8 cellular contexts compared by ENCODE assay signal in genomic region chr12:132638541-132639408, GRCh38. TPM values are rescaled to one million over a fixed set of nuclear protein-coding genes. Genes with fewer than 3 reads are reported as not detected.
DNase-seq lines count a peak whose midpoint lies in the region; ATAC-seq and TF ChIP-seq lines count a peak whose summit lies in the region.

No MANE protein-coding gene starts in this region.

- no peaks in the 10 kb centered on the region for H3K27me3 ChIP-seq in OCI-LY1 (ENCODE audit: insufficient read depth, low read length)
- H3K27me3 ChIP-seq in neural progenitor cell, result no peaks in the 10 kb centered on the region

- intact Hi-C loops in Right ventricle myocardium superior (cut with DNase I), result no loop called here
- intact Hi-C loops in cardiac septum (cut with DNase I), result no loop called here

- no peak overlapping the region for H2AFZ ChIP-seq in OCI-LY1 (ENCODE audit: low read length)
- no peak overlapping the region for H2AFZ ChIP-seq in neural progenitor cell (replicated peaks)

- H3K79me2 ChIP-seq in OCI-LY1 (ENCODE audit: insufficient read depth, low read length), result no peaks in the 10 kb centered on the region
- H3K79me2 ChIP-seq in neural progenitor cell (ENCODE audit: low read depth), result no peaks in the 10 kb centered on the region

- H3K9me2 ChIP-seq in OCI-LY1 (ENCODE audit: low read depth, low read length), result no peaks in the 10 kb centered on the region

- peaks cover 99% of the 10 kb centered on the region for H3K36me3 ChIP-seq in OCI-LY1 (ENCODE audit: insufficient read depth, low read length)
- H3K36me3 ChIP-seq in neural progenitor cell, result no peaks in the 10 kb centered on the region

- no peak overlapping the region for H3K27ac ChIP-seq in OCI-LY1 (ENCODE audit: low read depth, low read length, poor library complexity, severe bottlenecking)
- H3K27ac ChIP-seq in neural progenitor cell, result no peak overlapping the region

- peaks cover 3% of the 10 kb centered on the region for H3K4me1 Mint-ChIP-seq in neural progenitor cell

- peak; percentile 73 for TF ChIP-seq CTCF in OCI-LY1 (IDR thresholded peaks at IDR 0.05; ENCODE audit: low read length)
- peak; percentile 73 for TF ChIP-seq CTCF in neural progenitor cell (IDR thresholded peaks at IDR 0.05)

- ATAC-seq in Right ventricle myocardium superior (ENCODE audit: poor library complexity), result peak; percentile 62
- no peak for ATAC-seq in HG02884 (IDR thresholded peaks at IDR 0.05; ENCODE audit: unreplicated experiment)

- H3K9me3 ChIP-seq in OCI-LY1 (ENCODE audit: low read length) (no peaks in the 10 kb centered on the region), neural progenitor cell (ENCODE audit: low read depth) (no peaks in the 10 kb centered on the region)

- no peak overlapping the region for H3K4me2 ChIP-seq in OCI-LY1 (ENCODE audit: low read length)
- H3K4me2 ChIP-seq in neural progenitor cell, result no peak overlapping the region

- H3K4me1 ChIP-seq in OCI-LY1 (ENCODE audit: insufficient read depth, low read length, severe bottlenecking), result no peaks in the 10 kb centered on the region
- H3K4me1 ChIP-seq in neural progenitor cell, result no peaks in the 10 kb centered on the region

- no peak overlapping the region for H3K4me3 ChIP-seq in OCI-LY1 (ENCODE audit: low read depth, low read length, poor library complexity, severe bottlenecking)
- H3K4me3 ChIP-seq in neural progenitor cell, result no peak overlapping the region

- H3K9ac ChIP-seq in OCI-LY1 (ENCODE audit: low read length) (no peak overlapping the region), neural progenitor cell (no peak overlapping the region)

- H4K20me1 ChIP-seq in OCI-LY1 (ENCODE audit: insufficient read depth, low read length), result no peaks in the 10 kb centered on the region
- peaks cover 17% of the 10 kb centered on the region for H4K20me1 ChIP-seq in neural progenitor cell (ENCODE audit: low read depth)

- no peaks in the 10 kb centered on the region for H3F3A ChIP-seq in OCI-LY1 (ENCODE audit: insufficient read depth, low read length)
- peaks cover 14% of the 10 kb centered on the region for H3F3A ChIP-seq in neural progenitor cell (ENCODE audit: low read depth)

- H3K27ac Mint-ChIP-seq in neural progenitor cell, result no peak overlapping the region

- DNase-seq in Right ventricle myocardium superior (no peak), cardiac septum (ENCODE audit: low spot score) (no peak), epidermal melanocyte (ENCODE audit: insufficient read length, low spot score) (peak; percentile 53), neural progenitor cell (ENCODE audit: low spot score) (peak; percentile 46), NCI-H146 treated with DMSO at 0.1 percent for 48 hours (lab: John Stamatoyannopoulos, UW; ENCODE audit: unreplicated experiment) (no peak), 8988T (no peak)

- no peaks in the 10 kb centered on the region for H3K9me3 Mint-ChIP-seq in neural progenitor cell

- H3K4me3 Mint-ChIP-seq in neural progenitor cell, result no peak overlapping the region

- H3K36me3 Mint-ChIP-seq in neural progenitor cell, result peaks cover 50% of the 10 kb centered on the region

- H3K27me3 Mint-ChIP-seq in neural progenitor cell (ENCODE audit: insufficient read depth, low read depth), result peaks cover 8% of the 10 kb centered on the region

RNA-seq across cellular contexts. Expression of gene P2RX2, which starts 20.2 kb away (rescaled TPM):
- not detected for total RNA-seq in Right ventricle myocardium superior
- not detected for total RNA-seq in cardiac septum
- total RNA-seq in neural progenitor cell (ENCODE audit: low replicate concordance), result 0.15 TPM in 1 of 2 replicates, not detected in the other

RNA-seq across cellular contexts. Expression of gene LRCOL1, which starts 28.4 kb away (rescaled TPM):
- total RNA-seq in Right ventricle myocardium superior (not detected), cardiac septum (not detected), neural progenitor cell (ENCODE audit: low replicate concordance) (0.34 TPM in 1 of 2 replicates, not detected in the other)

RNA-seq across cellular contexts. Expression of gene POLE, which starts 48.4 kb away (rescaled TPM):
- total RNA-seq in Right ventricle myocardium superior, result 10.3 TPM
- total RNA-seq in cardiac septum, result 12.1 TPM
- total RNA-seq in neural progenitor cell (ENCODE audit: low replicate concordance), result 46.8 and 69.7 TPM in 2 replicates

RNA-seq across cellular contexts. Expression of gene PXMP2, which starts 48.6 kb away (rescaled TPM):
- total RNA-seq in Right ventricle myocardium superior (54.9 TPM), cardiac septum (36.5 TPM), neural progenitor cell (ENCODE audit: low replicate concordance) (18.5 and 18.6 TPM in 2 replicates)

Comparison
In these comparisons a context has a peak if more than half of its experiments do, and no peak if none do; other contexts are left out.
1. DNase-seq: peak in epidermal melanocyte (single experiment) and neural progenitor cell (single experiment); none in Right ventricle myocardium superior (single experiment), cardiac septum (single experiment), NCI-H146 treated with DMSO at 0.1 percent for 48 hours (single experiment) and 8988T (single experiment).